ENCODE assay signal across 19 cellular contexts in the genomic region with DNA sequence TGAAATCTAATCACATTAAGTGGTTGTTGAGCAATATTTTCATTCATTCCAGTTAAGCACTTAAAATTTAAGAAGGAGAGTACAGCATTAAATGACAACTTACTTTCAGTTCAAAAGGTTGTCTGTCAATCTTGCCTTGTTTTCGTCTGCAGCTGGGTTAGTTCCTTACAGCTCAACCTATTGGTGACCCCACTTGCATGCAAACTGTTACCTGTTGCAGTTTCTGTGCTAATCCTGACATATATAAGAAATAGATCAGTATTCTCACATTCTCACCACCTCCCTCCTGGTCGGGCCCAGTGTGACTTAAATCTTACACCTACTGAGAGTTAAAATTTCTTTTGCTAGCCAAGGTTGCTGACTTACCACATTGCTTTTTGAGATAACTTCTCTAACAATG.
DNase-seq lines count a peak whose midpoint lies in the region; ATAC-seq, FAIRE-seq and TF ChIP-seq lines count a peak whose summit lies in the region.
"Had no signal": no experiment of that assay in that cellular context is flagged by ENCODE, and none has a peak within 500 bp of the region (broad histone marks: within the 10 kb centered on the region; RNA-seq: fewer than 3 reads in every experiment).

No MANE protein-coding gene starts in this region.

- H3K36me3 Mint-ChIP-seq in natural killer cell treated with Interleukin-12 subunit alpha and Interleukin-12 subunit beta and Interleukin-15 and Interleukin-18, amount 100 ng/mL, for 72 hours = no peaks in the 10 kb centered on the region
- H3K36me3 Mint-ChIP-seq: CD4-positive, CD25-positive, alpha-beta regulatory T cell; T-cell had no signal

- no peaks in the 10 kb centered on the region for H3K27me3 Mint-ChIP-seq in natural killer cell treated with Interleukin-12 subunit alpha and Interleukin-12 subunit beta and Interleukin-15 and Interleukin-18, amount 100 ng/mL, for 72 hours
- H3K27me3 Mint-ChIP-seq: B cell; CD4-positive, CD25-positive, alpha-beta regulatory T cell had no signal

- DNase-seq in H54 (ENCODE audit: insufficient read length, low spot score) (no peak), germinal center (ENCODE audit: low spot score) (no peak), NCI-H1092 treated with DMSO at 0.1 percent for 48 hours (lab: John Stamatoyannopoulos, UW) (no peak)
- no peak for DNase-seq in natural killer cell treated with Interleukin-12 subunit alpha and Interleukin-12 subunit beta and Interleukin-15 and Interleukin-18, amount 100 ng/mL, for 72 hours (ENCODE audit: low spot score)
- DNase-seq: ACHN; Calu3; CD4-positive, CD25-positive, alpha-beta regulatory T cell; NCI-H1048; NCI-H2081 treated with DMSO at 0.1 percent for 48 hours; NCI-H510A; NCI-H82; T-cell; T1000 had no signal

- H3K4me3 Mint-ChIP-seq in natural killer cell treated with Interleukin-12 subunit alpha and Interleukin-12 subunit beta and Interleukin-15 and Interleukin-18, amount 100 ng/mL, for 72 hours = no peak overlapping the region
- H3K4me3 Mint-ChIP-seq: B cell; CD4-positive, CD25-positive, alpha-beta regulatory T cell; GM23338; T-cell had no signal

- peaks cover 4% of the 10 kb centered on the region for H3K9me3 Mint-ChIP-seq in natural killer cell treated with Interleukin-12 subunit alpha and Interleukin-12 subunit beta and Interleukin-15 and Interleukin-18, amount 100 ng/mL, for 72 hours
- H3K9me3 Mint-ChIP-seq: T-cell had no signal

- H3K4me1 Mint-ChIP-seq in natural killer cell treated with Interleukin-12 subunit alpha and Interleukin-12 subunit beta and Interleukin-15 and Interleukin-18, amount 100 ng/mL, for 72 hours (ENCODE audit: low read depth in 2 of 2) = no peaks in the 10 kb centered on the region
- H3K4me1 Mint-ChIP-seq: B cell; CD4-positive, CD25-positive, alpha-beta regulatory T cell; GM23338; T-cell had no signal

- TF ChIP-seq POLR2A in H54 (IDR thresholded peaks at IDR 0.05; ENCODE audit: low read depth, low read length) = no peak

- peak; percentile 57 for FAIRE-seq in H54 (lab: Jason Lieb, UNC)

- no peak overlapping the region for H3K27ac Mint-ChIP-seq in natural killer cell treated with Interleukin-12 subunit alpha and Interleukin-12 subunit beta and Interleukin-15 and Interleukin-18, amount 100 ng/mL, for 72 hours
- H3K27ac Mint-ChIP-seq: B cell; CD4-positive, CD25-positive, alpha-beta regulatory T cell; GM23338; T-cell had no signal

- peak; percentile 53 for ATAC-seq in GM18868 (IDR thresholded peaks at IDR 0.05; ENCODE audit: unreplicated experiment)
- peak; percentile 53 for ATAC-seq in HG03066 (IDR thresholded peaks at IDR 0.05; ENCODE audit: low read depth, unreplicated experiment)
- no peak for ATAC-seq in natural killer cell treated with Interleukin-12 subunit alpha and Interleukin-12 subunit beta and Interleukin-15 and Interleukin-18, amount 100 ng/mL, for 72 hours
- ATAC-seq in HG03378 (IDR thresholded peaks at IDR 0.05; ENCODE audit: unreplicated experiment) = no peak
- ATAC-seq: GM23338, Panc1, T-cell had no signal

Comparison
In these comparisons a context has a peak if more than half of its experiments do, and no peak if none do; other contexts are left out.
1. ATAC-seq: peak in GM18868 (single experiment) and HG03066 (single experiment); none in natural killer cell treated with Interleukin-12 subunit alpha and Interleukin-12 subunit beta and Interleukin-15 and Interleukin-18, amount 100 ng/mL, for 72 hours (0 of 2) and HG03378 (single experiment).